In genomic region chr10:103918053-103918846, GRCh38 we compare ENCODE assay signal across 8 cellular contexts. TPM values are rescaled to one million over a fixed set of nuclear protein-coding genes. Genes with fewer than 3 reads are reported as not detected.
DNase-seq lines count a peak whose midpoint lies in the region; TF ChIP-seq lines count a peak whose summit lies in the region.

TSS of gene STN1 (minus strand) at chr10:103918184. CDS start at chr10:103917594, 590 bp downstream.

- H3K4me1 Mint-ChIP-seq in HFFc6 (ENCODE audit: low read depth): peaks cover 35% of the 10 kb centered on the region

- peak; percentile 90 for DNase-seq in GM04504 (ENCODE audit: low read depth)
- DNase-seq in HFFc6: peak; percentile 96
- peak; percentile 98 for DNase-seq in NB4 (ENCODE audit: low read depth)
- DNase-seq in SK-N-MC (ENCODE audit: low read depth, low spot score): no peak
- peak; percentile 97 for DNase-seq in activated naive CD4-positive, alpha-beta T cell treated with anti-CD3 and anti-CD28 coated beads, Interleukin-2, amount 50 U/mL, for 16 hours
- peak; percentile 98 for DNase-seq in globus pallidus (ENCODE audit: low spot score)
- DNase-seq in occipital lobe (lab: John Stamatoyannopoulos, UW): peak; percentile 98

- peaks cover 16% of the 10 kb centered on the region for H3K36me3 Mint-ChIP-seq in HFFc6 (ENCODE audit: low read depth)

- no peaks in the 10 kb centered on the region for H3K36me3 ChIP-seq in SK-N-MC (ENCODE audit: insufficient read depth, low read length)

- H3K9me3 Mint-ChIP-seq in HFFc6: peaks cover 9% of the 10 kb centered on the region

- H3K9me3 ChIP-seq in SK-N-MC (ENCODE audit: low read depth, low read length): no peaks in the 10 kb centered on the region

- TF ChIP-seq CTCF in HFFc6 (IDR thresholded peaks at IDR 0.05): peak; percentile 45
- peak; percentile 9 for TF ChIP-seq CTCF in NB4 (IDR thresholded peaks at IDR 0.05; ENCODE audit: low read depth, low read length)

- peak within 1 kb of the TSS; percentile 81 for H3K9ac ChIP-seq in SK-N-MC (ENCODE audit: insufficient read length)

- H3K27me3 Mint-ChIP-seq in HFFc6 (ENCODE audit: insufficient read depth): no peaks in the 10 kb centered on the region

- peak; percentile 67 for TF ChIP-seq POLR2A in NB4 (IDR thresholded peaks at IDR 0.05; ENCODE audit: extremely low read depth, insufficient read length)

- peak within 1 kb of the TSS; percentile 86 for H3K4me3 ChIP-seq in NB4 (ENCODE audit: low read depth, low read length)
- peak within 1 kb of the TSS; percentile 85 for H3K4me3 ChIP-seq in SK-N-MC

- peak within 1 kb of the TSS; percentile 99 for H3K4me3 Mint-ChIP-seq in HFFc6

- peak within 1 kb of the TSS; percentile 98 for H3K27ac Mint-ChIP-seq in HFFc6

- H3K27ac ChIP-seq in SK-N-MC: peak within 1 kb of the TSS; percentile 62; the same call in 1 of the 2 replicates
- H3K27ac ChIP-seq in temporal lobe (ENCODE audit: low read depth, low read length): peak within 1 kb of the TSS; percentile 90

RNA-seq across cellular contexts. Expression of gene STN1, which starts in this region (rescaled TPM):
- 10 to 100 TPM; 12.1 to 15.6 (median 14.7) TPM for total RNA-seq in HFFc6 (2021; fragmentation: NEBNext Ultra II Directional; extraction: Animal tissue kit (Norgen Biotek cat#: 25700))
- total RNA-seq in occipital lobe (3.1 TPM), temporal lobe (4.9 TPM)
